In genomic region chr13:41780736-41781708, GRCh38 we compare ENCODE assay signal across 12 cellular contexts.
DNase-seq lines count a peak whose midpoint lies in the region; ATAC-seq and TF ChIP-seq lines count a peak whose summit lies in the region.
"Had no signal": no experiment of that assay in that cellular context is flagged by ENCODE, and none has a peak within 500 bp of the region (broad histone marks: within the 10 kb centered on the region; RNA-seq: fewer than 3 reads in every experiment).

No MANE protein-coding gene starts in this region.

- H3K27ac ChIP-seq in SJSA1 = peak overlapping the region; percentile 64
- peak overlapping the region; percentile 31 for H3K27ac ChIP-seq in osteoblast (ENCODE audit: low read depth, low read length)

- H3K27me3 ChIP-seq in SJSA1 (replicated peaks) (no peaks in the 10 kb centered on the region), osteoblast (ENCODE audit: insufficient read depth, low read length) (no peaks in the 10 kb centered on the region)

- H3K4me2 ChIP-seq in osteoblast (ENCODE audit: insufficient read depth, low read length) = peak overlapping the region; percentile 61

- H2AFZ ChIP-seq in osteoblast (ENCODE audit: low read length) = no peak overlapping the region

- ATAC-seq in HG03378 (IDR thresholded peaks at IDR 0.05; ENCODE audit: unreplicated experiment) = no peak
- ATAC-seq: stimulated activated effector memory CD8-positive, alpha-beta T cell treated with anti-CD3 and anti-CD28 coated beads, Interleukin-12 subunit alpha, Interleukin-12 subunit beta, amount 100 ng/mL, for 72 hours had no signal

- peaks cover 33% of the 10 kb centered on the region for H3K4me1 ChIP-seq in SJSA1 (replicated peaks)
- H3K4me1 ChIP-seq in osteoblast (ENCODE audit: insufficient read depth, low read length) = peaks cover 11% of the 10 kb centered on the region

- H3K9me3 ChIP-seq in SJSA1 (replicated peaks) (no peaks in the 10 kb centered on the region), osteoblast (ENCODE audit: low read depth, low read length) (no peaks in the 10 kb centered on the region)

- peaks cover 4% of the 10 kb centered on the region; the same call in 1 of the 2 replicates for H3K36me3 ChIP-seq in SJSA1
- no peaks in the 10 kb centered on the region for H3K36me3 ChIP-seq in osteoblast (ENCODE audit: insufficient read depth, low read length)

- no peaks in the 10 kb centered on the region for H4K20me1 ChIP-seq in osteoblast (ENCODE audit: insufficient read depth, low read length)

- TF ChIP-seq CTCF in osteoblast (IDR thresholded peaks at IDR 0.05; ENCODE audit: extremely low read depth, low read depth, low read length) = no peak

- H3K4me3 ChIP-seq in SJSA1 = no peak overlapping the region
- no peak overlapping the region for H3K4me3 ChIP-seq in osteoblast (ENCODE audit: insufficient read depth, low read length)

- H3K79me2 ChIP-seq in osteoblast (ENCODE audit: insufficient read depth, low read length) = no peaks in the 10 kb centered on the region

- DNase-seq in EL (peak; percentile 89), SJSA1 (ENCODE audit: low read depth in 1 of 2, low spot score in 2 of 2) (peak in 1 of 2 experiments; percentile 66), fibroblast of peridontal ligament (ENCODE audit: extremely low read depth) (peak; percentile 95), osteoblast (ENCODE audit: insufficient read length, low spot score, missing footprints) (peak; percentile 66), SKM-1 treated with dmso at 0.1 percent for 144 hours (lab: John Stamatoyannopoulos, UW; ENCODE audit: unreplicated experiment) (no peak), DMS53 (lab: John Stamatoyannopoulos, UW) (no peak)
- DNase-seq in activated CD8-positive, alpha-beta memory T cell treated with anti-CD3 and anti-CD28 coated beads, Interleukin-2, amount 50 U/mL, for 4 hours = no peak
- DNase-seq: aorta; DMS79 treated with DMSO at 0.1 percent for 48 hours; stimulated activated CD4-positive, alpha-beta T cell treated with anti-CD3 and anti-CD28 coated beads, Interleukin-12 subunit alpha, Interleukin-12 subunit beta, amount 100 ng/mL, for 4 hours had no signal

Comparison
In these comparisons a context has a peak if more than half of its experiments do, and no peak if none do; other contexts are left out.
1. DNase-seq: peak in EL (single experiment), fibroblast of peridontal ligament (single experiment) and osteoblast (single experiment); none in SKM-1 treated with dmso at 0.1 percent for 144 hours (single experiment), DMS53 (single experiment) and activated CD8-positive, alpha-beta memory T cell treated with anti-CD3 and anti-CD28 coated beads, Interleukin-2, amount 50 U/mL, for 4 hours (single experiment).